In genomic region chr14:35044939-35045797, GRCh38 we compare ENCODE assay signal across 8 cellular contexts. TPM values are rescaled to one million over a fixed set of nuclear protein-coding genes. Genes with fewer than 3 reads are reported as not detected.
DNase-seq lines count a peak whose midpoint lies in the region; ATAC-seq and TF ChIP-seq lines count a peak whose summit lies in the region.

No MANE protein-coding gene starts in this region.

- peak overlapping the region; percentile 89 for H3K27ac ChIP-seq in muscle layer of colon (ENCODE audit: low read depth, low read length)

- peak overlapping the region; percentile 54 for H3K9ac ChIP-seq in muscle layer of colon (ENCODE audit: low read length)

- H3K4me1 Mint-ChIP-seq in Calu3 (ENCODE audit: low read depth, unreplicated experiment): peaks cover 22% of the 10 kb centered on the region
- peaks cover 32% of the 10 kb centered on the region for H3K4me1 Mint-ChIP-seq in dendritic cell treated with granulocyte-macrophage colony-stimulating factor and Interleukin-4, amounts not matched to agents 40 ng/mL and 50 ng/mL, for 4 days (ENCODE audit: low read depth)

- no peaks in the 10 kb centered on the region for H3K27me3 ChIP-seq in muscle layer of colon (ENCODE audit: control insufficient read depth in 1 of 2, insufficient read depth in 2 of 2, low read length in 2 of 2)

- no peaks in the 10 kb centered on the region for H3K27me3 Mint-ChIP-seq in Calu3 (ENCODE audit: unreplicated experiment)
- no peaks in the 10 kb centered on the region for H3K27me3 Mint-ChIP-seq in dendritic cell treated with granulocyte-macrophage colony-stimulating factor and Interleukin-4, amounts not matched to agents 40 ng/mL and 50 ng/mL, for 4 days

- H3K9me3 Mint-ChIP-seq in Calu3 (ENCODE audit: low read depth, unreplicated experiment): no peaks in the 10 kb centered on the region
- no peaks in the 10 kb centered on the region for H3K9me3 Mint-ChIP-seq in dendritic cell treated with granulocyte-macrophage colony-stimulating factor and Interleukin-4, amounts not matched to agents 40 ng/mL and 50 ng/mL, for 4 days

- no peaks in the 10 kb centered on the region for H3K9me3 ChIP-seq in muscle layer of colon (ENCODE audit: low read length)

- peaks cover 22% of the 10 kb centered on the region for H3K36me3 Mint-ChIP-seq in Calu3 (ENCODE audit: insufficient read depth, unreplicated experiment)
- peaks cover 20% of the 10 kb centered on the region for H3K36me3 Mint-ChIP-seq in dendritic cell treated with granulocyte-macrophage colony-stimulating factor and Interleukin-4, amounts not matched to agents 40 ng/mL and 50 ng/mL, for 4 days (ENCODE audit: low read depth)

- peak overlapping the region; percentile 98 for H3K4me3 Mint-ChIP-seq in Calu3 (ENCODE audit: low read depth, unreplicated experiment)
- H3K4me3 Mint-ChIP-seq in dendritic cell treated with granulocyte-macrophage colony-stimulating factor and Interleukin-4, amounts not matched to agents 40 ng/mL and 50 ng/mL, for 4 days: peak overlapping the region; percentile 99

- TF ChIP-seq CTCF in Calu3 (IDR thresholded peaks at IDR 0.05; ENCODE audit: unreplicated experiment) (no peak), NB4 (IDR thresholded peaks at IDR 0.05; ENCODE audit: low read depth, low read length) (no peak)

- peak overlapping the region; percentile 86 for H3K4me3 ChIP-seq in NB4 (ENCODE audit: low read depth, low read length)
- H3K4me3 ChIP-seq in muscle layer of colon (ENCODE audit: low read depth in 1 of 2, low read length in 2 of 2): peak overlapping the region; percentile 86 to 93

- TF ChIP-seq POLR2A in NB4 (IDR thresholded peaks at IDR 0.05; ENCODE audit: extremely low read depth, insufficient read length): no peak

- CTCF ChIA-PET in Calu3 (lab: Charles Lee): no interaction called here

- no peaks in the 10 kb centered on the region for H3K36me3 ChIP-seq in muscle layer of colon (ENCODE audit: insufficient read depth, low read length)

- peaks cover 19% of the 10 kb centered on the region for H3K4me1 ChIP-seq in muscle layer of colon (ENCODE audit: insufficient read depth, low read length)

- BruUV-seq in Calu3 (replicated peaks; lab: Mats Ljungman, UMichigan): TSS peak; percentile 87

- DNase-seq in Calu3 (no peak), NB4 (ENCODE audit: low read depth) (no peak), SW 1271 (lab: John Stamatoyannopoulos, UW) (no peak), occipital lobe (lab: John Stamatoyannopoulos, UW) (no peak), T1000 (lab: John Stamatoyannopoulos, UW) (no peak)

- intact Hi-C loops in Calu3 (cut with micrococcal nuclease; ENCODE audit: unreplicated experiment): no loop called here
- intact Hi-C loops in dendritic cell treated with granulocyte-macrophage colony-stimulating factor and Interleukin-4, amounts not matched to agents 40 ng/mL and 50 ng/mL, for 4 days (cut with micrococcal nuclease): loop anchor here (5.0 to 10.0 kb wide), 2 partner anchors 77 to 370 kb away; partner anchors contain the start of genes PPP2R3C and PRORP

- peak overlapping the region; percentile 92 for H3K27ac Mint-ChIP-seq in Calu3 (ENCODE audit: unreplicated experiment)
- H3K27ac Mint-ChIP-seq in dendritic cell treated with granulocyte-macrophage colony-stimulating factor and Interleukin-4, amounts not matched to agents 40 ng/mL and 50 ng/mL, for 4 days: peak overlapping the region; percentile 98

- no peak for ATAC-seq in GM19324 (IDR thresholded peaks at IDR 0.05; ENCODE audit: low FRiP score, unreplicated experiment)

RNA-seq across cellular contexts. Expression of gene FAM177A1, which starts 0.9 kb away (rescaled TPM):
- total RNA-seq in Calu3 (2022) (37.9 and 48.4 TPM in 2 replicates), occipital lobe (54.0 TPM)
